ENCODE assay signal across 24 cellular contexts in the genomic region with DNA sequence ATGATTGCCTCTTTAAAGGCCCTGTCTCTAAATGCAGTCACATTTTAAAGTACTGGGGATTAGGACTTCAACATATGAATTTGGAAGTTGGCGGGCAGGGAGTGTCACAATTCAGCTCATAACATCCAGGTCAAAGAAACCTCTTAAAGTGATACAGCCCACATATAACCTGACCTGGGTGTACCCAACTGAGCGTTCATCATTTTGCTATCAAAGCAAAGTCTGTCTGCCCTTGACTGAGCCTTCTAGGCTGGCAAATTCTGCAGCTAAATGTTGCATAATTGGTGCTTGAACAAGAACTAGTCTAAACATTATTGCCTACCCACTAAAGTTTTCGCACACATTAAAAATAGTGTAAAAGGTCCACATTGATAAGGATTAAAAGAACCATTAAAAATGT. TPM values are rescaled to one million over a fixed set of nuclear protein-coding genes. Genes with fewer than 3 reads are reported as not detected.
DNase-seq lines count a peak whose midpoint lies in the region; ATAC-seq and TF ChIP-seq lines count a peak whose summit lies in the region.
"Had no signal": no experiment of that assay in that cellular context is flagged by ENCODE, and none has a peak within 500 bp of the region (broad histone marks: within the 10 kb centered on the region; RNA-seq: fewer than 3 reads in every experiment).

No MANE protein-coding gene starts in this region.

- WGBS in hepatocyte (ENCODE audit: low lambda C conversion rate, missing lambda C conversion rate): 85% methylated on average over 3 of the region's 3 CpGs
- WGBS in liver: 51% methylated on average over 3 of the region's 3 CpGs

- no peak overlapping the region for H2AFZ ChIP-seq in hepatocyte
- H2AFZ ChIP-seq: GM23338 had no signal

- peaks cover 22% of the 10 kb centered on the region for H3K36me3 Mint-ChIP-seq in Caco-2 (ENCODE audit: insufficient read depth, unreplicated experiment)

- H3K27ac Mint-ChIP-seq in Caco-2 (ENCODE audit: unreplicated experiment): peak overlapping the region; percentile 62
- H3K27ac Mint-ChIP-seq: CD14-positive monocyte; CD4-positive, alpha-beta memory T cell; GM23338 had no signal

- CTCF ChIA-PET in Caco-2 (lab: Charles Lee): no interaction called here

- H3K4me2 ChIP-seq in hepatocyte: peak overlapping the region; percentile 52
- H3K4me2 ChIP-seq: A549 had no signal

- H3K36me3 ChIP-seq in Caco-2 (ENCODE audit: control insufficient read depth, insufficient read depth, low read length): no peaks in the 10 kb centered on the region
- H3K36me3 ChIP-seq in hepatocyte (replicated peaks; ENCODE audit: insufficient read depth, low read depth): no peaks in the 10 kb centered on the region
- peaks cover 0 to 1% (median under 1%) of the 10 kb centered on the region in 4 donors for H3K36me3 ChIP-seq in liver (ENCODE audit: control insufficient read depth in 4 of 4, insufficient read depth in 3 of 4, low read depth in 1 of 4, low read length in 3 of 4)
- peaks cover 5% of the 10 kb centered on the region for H3K36me3 ChIP-seq in neutrophil
- H3K36me3 ChIP-seq: BE2C had no signal

- no peaks in the 10 kb centered on the region for H4K20me1 ChIP-seq in hepatocyte (ENCODE audit: insufficient read depth, poor library complexity, severe bottlenecking)
- H4K20me1 ChIP-seq: BLaER1 treated with 17β-estradiol and CSF1 and Interleukin-3, amounts not matched to agents 10 nM and 100 nM had no signal

- no TSS peak for BruUV-seq in Caco-2 (replicated peaks; lab: Mats Ljungman, UMichigan)

- no peaks in the 10 kb centered on the region for H3K9me2 ChIP-seq in hepatocyte (replicated peaks; ENCODE audit: insufficient read depth)

- no peaks in the 10 kb centered on the region for H3K27me3 Mint-ChIP-seq in Caco-2 (ENCODE audit: insufficient read depth, unreplicated experiment)
- H3K27me3 Mint-ChIP-seq: CD4-positive, alpha-beta memory T cell had no signal

- H3K79me2 ChIP-seq in hepatocyte: peaks cover 60% of the 10 kb centered on the region

- no peak overlapping the region for H3K4me3 Mint-ChIP-seq in Caco-2 (ENCODE audit: unreplicated experiment)
- H3K4me3 Mint-ChIP-seq: CD14-positive monocyte; CD4-positive, alpha-beta memory T cell; GM23338; H9 had no signal

- no peak for DNase-seq in Caco-2
- no peak for DNase-seq in hepatocyte (ENCODE audit: low spot score)
- no peak for DNase-seq in OCI-M2 (lab: John Stamatoyannopoulos, UW; ENCODE audit: unreplicated experiment)
- no peak for DNase-seq in A172 (ENCODE audit: low spot score)
- no peak for DNase-seq in left ventricle myocardium superior
- DNase-seq: ACHN; AML-193; BE2C; CD4-positive, alpha-beta memory T cell; COR-L47; DMS 273 treated with DMSO at 0.1 percent for 48 hours; DMS79; GDM1; H9 had no signal

- H3K27ac ChIP-seq in hepatocyte: peak overlapping the region; percentile 66
- no peak overlapping the region for H3K27ac ChIP-seq in liver (ENCODE audit: low read depth in 1 of 2, low read length in 2 of 2)
- peak overlapping the region; percentile 81 for H3K27ac ChIP-seq in neutrophil
- H3K27ac ChIP-seq: 22Rv1; A549; BLaER1 treated with 17β-estradiol and CSF1 and Interleukin-3, amounts not matched to agents 10 nM and 100 nM had no signal

- H3K9me3 Mint-ChIP-seq in Caco-2 (ENCODE audit: unreplicated experiment): peaks cover 12% of the 10 kb centered on the region

- POLR2A ChIA-PET in Caco-2 (lab: Charles Lee): no interaction called here

- TF ChIP-seq CTCF in Caco-2 (IDR thresholded peaks at IDR 0.05; ENCODE audit: insufficient read depth in 1 of 2, low read depth in 1 of 2, low read length in 1 of 2, severe bottlenecking in 1 of 2, unreplicated experiment in 1 of 2) (no peak), hepatocyte (IDR thresholded peaks at IDR 0.05; ENCODE audit: poor library complexity) (no peak), liver (IDR thresholded peaks at IDR 0.05; ENCODE audit: low read depth, low read length, missing input control) (no peak), neutrophil (IDR thresholded peaks at IDR 0.05) (no peak)

- H3K4me3 ChIP-seq in Caco-2 (ENCODE audit: low read depth, low read length): no peak overlapping the region
- H3K4me3 ChIP-seq in hepatocyte: no peak overlapping the region
- H3K4me3 ChIP-seq in liver (ENCODE audit: low read depth in 1 of 3, low read length in 3 of 3): no peak overlapping the region
- H3K4me3 ChIP-seq in neutrophil (ENCODE audit: low read depth in 1 of 2, low read length in 1 of 2): no peak overlapping the region
- H3K4me3 ChIP-seq: A549; BLaER1 treated with 17β-estradiol and CSF1 and Interleukin-3, amounts not matched to agents 10 nM and 100 nM; GM12878 had no signal

- ATAC-seq in HG03457 (IDR thresholded peaks at IDR 0.05; ENCODE audit: unreplicated experiment) (no peak), left ventricle myocardium superior (no peak)
- ATAC-seq: A549, GM12878, GM23338, HCT116 had no signal

- H3K4me1 Mint-ChIP-seq in Caco-2 (ENCODE audit: low read depth, unreplicated experiment): peaks cover 25% of the 10 kb centered on the region

- 0 out of 2 replicates have a peak, but pooled peaks cover 4% of the 10 kb centered on the region for H3K9me3 ChIP-seq in Caco-2
- no peaks in the 10 kb centered on the region for H3K9me3 ChIP-seq in hepatocyte (ENCODE audit: low read depth)
- H3K9me3 ChIP-seq in liver (ENCODE audit: control insufficient read depth in 4 of 4, low read length in 3 of 4): no peaks in the 10 kb centered on the region
- H3K9me3 ChIP-seq in neutrophil: no peaks in the 10 kb centered on the region
- H3K9me3 ChIP-seq: A549, BE2C had no signal

- intact Hi-C loops in Caco-2 (cut with micrococcal nuclease; ENCODE audit: unreplicated experiment): loop anchor here (5.0 kb wide), 1 partner anchor 338 kb away; a partner anchor contains a TSS
- intact Hi-C loops in left ventricle myocardium superior (cut with micrococcal nuclease): no loop called here

- H3K27me3 ChIP-seq in Caco-2 (replicated peaks; ENCODE audit: control insufficient read depth, insufficient read depth, low read length) (no peaks in the 10 kb centered on the region), hepatocyte (no peaks in the 10 kb centered on the region), liver (ENCODE audit: control insufficient read depth in 4 of 4, insufficient read depth in 4 of 4, low read length in 3 of 4) (no peaks in the 10 kb centered on the region), neutrophil (no peaks in the 10 kb centered on the region)
- H3K27me3 ChIP-seq: BE2C; BLaER1 treated with 17β-estradiol and CSF1 and Interleukin-3, amounts not matched to agents 10 nM and 100 nM had no signal

- no peak overlapping the region for H3K9ac ChIP-seq in liver (ENCODE audit: low read depth in 1 of 2, low read length in 2 of 2)
- H3K9ac ChIP-seq: BLaER1 treated with 17β-estradiol and CSF1 and Interleukin-3, amounts not matched to agents 10 nM and 100 nM had no signal

- no peak for TF ChIP-seq RAD21 in liver (IDR thresholded peaks at IDR 0.05)

- H3K4me1 ChIP-seq in Caco-2: peaks cover 36% of the 10 kb centered on the region
- peaks cover 18% of the 10 kb centered on the region for H3K4me1 ChIP-seq in hepatocyte (ENCODE audit: insufficient read depth)
- H3K4me1 ChIP-seq in liver (ENCODE audit: control insufficient read depth in 4 of 4, insufficient read depth in 4 of 4, low read length in 3 of 4): peaks cover 6 to 37% (median 25%) of the 10 kb centered on the region in 4 donors
- peaks cover 42 to 46% of the 10 kb centered on the region in 2 experiments for H3K4me1 ChIP-seq in neutrophil (ENCODE audit: control insufficient read depth in 1 of 2, insufficient read depth in 1 of 2, low read depth in 1 of 2, low read length in 1 of 2)

TF ChIP-seq in liver, 16 proteins besides CTCF, POLR2A, EP300 and RAD21 (continues in another document):
- TF ChIP-seq, protein P1, sequence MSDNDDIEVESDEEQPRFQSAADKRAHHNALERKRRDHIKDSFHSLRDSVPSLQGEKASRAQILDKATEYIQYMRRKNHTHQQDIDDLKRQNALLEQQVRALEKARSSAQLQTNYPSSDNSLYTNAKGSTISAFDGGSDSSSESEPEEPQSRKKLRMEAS (IDR thresholded peaks at IDR 0.05): no peak
- TF ChIP-seq FOXA1 (IDR thresholded peaks at IDR 0.05): no peak
- TF ChIP-seq NR2F2 (IDR thresholded peaks at IDR 0.05): no peak
- TF ChIP-seq JUND (IDR thresholded peaks at IDR 0.05): no peak
- peak in 1 of 2 donors; percentile 52 for TF ChIP-seq RXRA (IDR thresholded peaks at IDR 0.05)
- TF ChIP-seq, protein P2, sequence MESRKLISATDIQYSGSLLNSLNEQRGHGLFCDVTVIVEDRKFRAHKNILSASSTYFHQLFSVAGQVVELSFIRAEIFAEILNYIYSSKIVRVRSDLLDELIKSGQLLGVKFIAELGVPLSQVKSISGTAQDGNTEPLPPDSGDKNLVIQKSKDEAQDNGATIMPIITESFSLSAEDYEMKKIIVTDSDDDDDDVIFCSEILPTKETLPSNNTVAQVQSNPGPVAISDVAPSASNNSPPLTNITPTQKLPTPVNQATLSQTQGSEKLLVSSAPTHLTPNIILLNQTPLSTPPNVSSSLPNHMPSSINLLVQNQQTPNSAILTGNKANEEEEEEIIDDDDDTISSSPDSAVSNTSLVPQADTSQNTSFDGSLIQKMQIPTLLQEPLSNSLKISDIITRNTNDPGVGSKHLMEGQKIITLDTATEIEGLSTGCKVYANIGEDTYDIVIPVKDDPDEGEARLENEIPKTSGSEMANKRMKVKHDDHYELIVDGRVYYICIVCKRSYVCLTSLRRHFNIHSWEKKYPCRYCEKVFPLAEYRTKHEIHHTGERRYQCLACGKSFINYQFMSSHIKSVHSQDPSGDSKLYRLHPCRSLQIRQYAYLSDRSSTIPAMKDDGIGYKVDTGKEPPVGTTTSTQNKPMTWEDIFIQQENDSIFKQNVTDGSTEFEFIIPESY (IDR thresholded peaks at IDR 0.05): no peak
- no peak for TF ChIP-seq GABPA (IDR thresholded peaks at IDR 0.05 in 1 of 2, conservative IDR thresholded peaks at IDR 0.05 in 1 of 2)
- no peak for TF ChIP-seq FOXA2 (IDR thresholded peaks at IDR 0.05)
- TF ChIP-seq, protein P3, sequence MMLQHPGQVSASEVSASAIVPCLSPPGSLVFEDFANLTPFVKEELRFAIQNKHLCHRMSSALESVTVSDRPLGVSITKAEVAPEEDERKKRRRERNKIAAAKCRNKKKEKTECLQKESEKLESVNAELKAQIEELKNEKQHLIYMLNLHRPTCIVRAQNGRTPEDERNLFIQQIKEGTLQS (IDR thresholded peaks at IDR 0.05): no peak
- no peak for TF ChIP-seq TAF1 (conservative IDR thresholded peaks at IDR 0.05)
- peak; percentile 40 to 53 for TF ChIP-seq HNF4A (conservative IDR thresholded peaks at IDR 0.05)

RNA-seq across cellular contexts. Expression of a gene that starts 3.7 kb away (rescaled TPM):
- 11.9 and 13.7 TPM in 2 replicates for total RNA-seq in Caco-2 (2022)
- 23.6 and 26.4 TPM in 2 replicates for total RNA-seq in hepatocyte
- 83.5 and 90.2 TPM in 2 replicates for polyA plus RNA-seq in hepatocyte
- 1 to 10 TPM; 7.3 to 9.7 TPM for total RNA-seq in liver
- 10 to 100 TPM; 19.2 to 69.4 TPM for polyA plus RNA-seq in liver
- total RNA-seq in A172 (2014; rRNA removed; shearing (Covaris generic)): 22.8 and 29.0 TPM in 2 replicates
- total RNA-seq in left ventricle myocardium superior: 182 TPM

Comparison
In these comparisons a context has a peak if more than half of its experiments do, and no peak if none do; other contexts are left out.
1. H3K27ac ChIP-seq: peak in hepatocyte (single experiment) and neutrophil (single experiment); none in liver (0 of 2).